In the genomic region with DNA sequence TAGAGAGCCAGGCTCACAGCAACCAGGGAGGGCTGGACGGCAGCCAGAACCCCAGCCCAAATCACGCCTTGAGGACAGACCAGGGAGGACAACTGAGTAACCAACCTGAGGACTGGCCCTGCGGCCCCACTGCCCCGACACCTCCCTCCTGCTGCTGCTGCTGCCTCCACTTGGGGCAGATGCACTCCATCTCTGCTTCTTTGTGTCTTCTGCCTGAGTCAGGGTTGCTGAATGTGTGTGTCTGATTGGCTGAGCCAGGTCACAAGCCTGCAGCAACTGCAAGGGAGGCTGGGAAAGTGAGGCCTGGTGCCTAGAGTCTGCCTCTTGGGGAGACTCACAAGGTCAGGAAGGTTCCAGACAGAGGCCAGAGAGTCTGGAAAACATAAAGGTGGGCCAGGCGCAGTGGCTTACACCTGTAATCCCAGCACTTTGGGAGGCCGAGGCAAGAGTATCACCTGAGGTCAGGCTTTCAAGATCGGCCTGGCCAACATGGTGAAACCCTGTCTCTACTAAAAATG, we compare ENCODE assay signal across 10 cellular contexts.
A peak's percentile ranks its signal among the peaks of the same experiment; 100 is the strongest.
DNase-seq lines count a peak whose midpoint lies in the region; ATAC-seq and TF ChIP-seq lines count a peak whose summit lies in the region.
"Had no signal": no experiment of that assay in that cellular context is flagged by ENCODE, and none has a peak within 500 bp of the region (broad histone marks: within the 10 kb centered on the region; RNA-seq: fewer than 3 reads in every experiment).

No MANE protein-coding gene starts in this region.

- no peaks in the 10 kb centered on the region for H3K36me3 ChIP-seq in Panc1 (ENCODE audit: control insufficient read depth, insufficient read depth, low read length)
- no peaks in the 10 kb centered on the region for H3K36me3 ChIP-seq in mammary epithelial cell (ENCODE audit: insufficient read depth, low read length)

- H3K9me3 ChIP-seq in Panc1 (ENCODE audit: control insufficient read depth, insufficient read depth, low read depth, low read length) (no peaks in the 10 kb centered on the region), mammary epithelial cell (replicated peaks; ENCODE audit: insufficient read depth, low read length) (no peaks in the 10 kb centered on the region)

- BruUV-seq in Panc1 (replicated peaks; lab: Mats Ljungman, UMichigan): no TSS peak
- no TSS peak for BruUV-seq in mammary epithelial cell (replicated peaks; lab: Mats Ljungman, UMichigan)

- CTCF ChIA-PET in Panc1 (lab: Charles Lee): no interaction called here
- CTCF ChIA-PET in mammary epithelial cell (lab: Charles Lee; ENCODE audit: low non-redundant PET): no interaction called here

- no peak overlapping the region for H3K4me2 ChIP-seq in mammary epithelial cell (ENCODE audit: insufficient read depth, low read depth, low read length)

- H3K79me2 ChIP-seq in mammary epithelial cell (ENCODE audit: insufficient read depth, low read length): no peaks in the 10 kb centered on the region

- H3K27ac ChIP-seq in Panc1 (ENCODE audit: low read length): no peak overlapping the region
- no peak overlapping the region for H3K27ac ChIP-seq in mammary epithelial cell (ENCODE audit: insufficient read depth, low read depth, low read length)

- H3K4me3 ChIP-seq in Panc1 (ENCODE audit: low read depth in 2 of 2, low read length in 2 of 2) (no peak overlapping the region), mammary epithelial cell (replicated peaks in 1 of 3; ENCODE audit: insufficient read depth in 1 of 3, low read depth in 2 of 3, low read length in 3 of 3) (no peak overlapping the region)
- H3K4me3 ChIP-seq: skin epidermis had no signal

- peak; percentile 55 to 67 for ATAC-seq in activated CD4-positive, CD25-positive, alpha-beta regulatory T cell treated with anti-CD3 and anti-CD28 coated beads, Interleukin-2, amount 50 U/mL, for 24 hours
- peak; percentile 75 for ATAC-seq in Panc1

- no peaks in the 10 kb centered on the region for H3K4me1 ChIP-seq in Panc1 (ENCODE audit: control insufficient read depth, insufficient read depth, low read length)
- no peaks in the 10 kb centered on the region for H3K4me1 ChIP-seq in mammary epithelial cell (ENCODE audit: insufficient read depth, low read length)

- intact Hi-C loops in Panc1 (cut with micrococcal nuclease; ENCODE audit: unreplicated experiment) (no loop called here), mammary epithelial cell (cut with micrococcal nuclease) (no loop called here)

- peak overlapping the region; percentile 36 for H2AFZ ChIP-seq in mammary epithelial cell (ENCODE audit: low read depth, low read length)

- H3K27me3 ChIP-seq in Panc1 (ENCODE audit: control insufficient read depth, insufficient read depth, low read length) (no peaks in the 10 kb centered on the region), mammary epithelial cell (ENCODE audit: insufficient read depth, low read length) (no peaks in the 10 kb centered on the region)

- dilution Hi-C loops in mammary epithelial cell (cut with HindIII; ENCODE audit: low sequenced_read_pairs): loop anchor here (5.0 kb wide), 1 partner anchor 49 kb away; no protein-coding TSS in a partner anchor

- no peak for DNase-seq in activated CD4-positive, CD25-positive, alpha-beta regulatory T cell treated with anti-CD3 and anti-CD28 coated beads, Interleukin-2, amount 50 U/mL, for 72 hours
- DNase-seq in Panc1 (ENCODE audit: low read depth, low spot score): no peak
- DNase-seq in mammary epithelial cell: no peak
- DNase-seq in stimulated activated CD8-positive, alpha-beta memory T cell treated with anti-CD3 and anti-CD28 coated beads, Interleukin-15, amount 100 ng/mL, for 48 hours (ENCODE audit: low read depth in 2 of 2): peak; percentile 36 to 49
- no peak for DNase-seq in mesenteric fat pad (ENCODE audit: low spot score)
- DNase-seq in pons (ENCODE audit: low spot score): no peak
- no peak for DNase-seq in SW480 (ENCODE audit: low spot score)
- DNase-seq: SHP77 treated with DMSO at 0.1 percent for 48 hours had no signal

- no peak for TF ChIP-seq CTCF in Panc1 (IDR thresholded peaks at IDR 0.05)
- TF ChIP-seq CTCF in mammary epithelial cell (conservative IDR thresholded peaks at IDR 0.05 in 1 of 2, IDR thresholded peaks at IDR 0.05 in 1 of 2; ENCODE audit: extremely low read depth in 1 of 2, insufficient read depth in 1 of 2, low read depth in 1 of 2, low read length in 2 of 2): peak in 1 of 2 donors; percentile 20

- in situ Hi-C loops in Panc1 (cut with HindIII; ENCODE audit: low pct_unique_long_range_greater_than_20kb, low sequenced_read_pairs) (no loop called here), mammary epithelial cell (cut with MboI; ENCODE audit: low sequenced_read_pairs in 2 of 2) (no loop called here)

- H4K20me1 ChIP-seq in mammary epithelial cell (ENCODE audit: insufficient read depth, low read length): no peaks in the 10 kb centered on the region

- 93% methylated on average over 7 of the region's 7 CpGs for WGBS in mammary epithelial cell (ENCODE audit: low coverage, missing lambda C conversion rate)

- POLR2A ChIA-PET in Panc1 (lab: Charles Lee): no interaction called here

- peak overlapping the region; percentile 4 for H3K9ac ChIP-seq in mammary epithelial cell (ENCODE audit: insufficient read depth, low read length)

Comparison
In these comparisons a context has a peak if more than half of its experiments do, and no peak if none do; other contexts are left out.
1. DNase-seq: peak in stimulated activated CD8-positive, alpha-beta memory T cell treated with anti-CD3 and anti-CD28 coated beads, Interleukin-15, amount 100 ng/mL, for 48 hours (2 of 2); none in activated CD4-positive, CD25-positive, alpha-beta regulatory T cell treated with anti-CD3 and anti-CD28 coated beads, Interleukin-2, amount 50 U/mL, for 72 hours (single experiment), Panc1 (single experiment), mammary epithelial cell (single experiment), mesenteric fat pad (single experiment), pons (single experiment) and SW480 (single experiment).